In the genomic region with DNA sequence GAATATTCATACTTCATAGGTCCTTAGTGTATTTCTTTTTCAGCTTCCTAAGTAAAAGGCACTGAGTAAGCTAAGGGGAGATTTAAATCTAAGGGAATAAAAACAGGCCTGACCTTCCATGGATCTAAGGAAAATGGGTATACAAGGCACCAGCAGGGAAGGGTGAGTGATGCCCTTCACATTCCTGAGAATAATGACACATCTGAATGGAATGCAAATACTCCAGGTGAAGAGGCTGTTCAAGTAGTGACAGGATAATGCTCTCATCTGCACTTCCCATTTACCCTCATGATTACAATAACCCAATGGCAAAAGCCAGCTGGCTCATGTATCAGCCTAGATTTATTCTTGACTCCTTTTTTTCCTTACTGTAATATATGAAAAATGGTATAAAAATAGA, we compare ENCODE assay signal across 14 cellular contexts.
DNase-seq lines count a peak whose midpoint lies in the region; ATAC-seq, FAIRE-seq and TF ChIP-seq lines count a peak whose summit lies in the region.
"Had no signal": no experiment of that assay in that cellular context is flagged by ENCODE, and none has a peak within 500 bp of the region (broad histone marks: within the 10 kb centered on the region; RNA-seq: fewer than 3 reads in every experiment).

No MANE protein-coding gene starts in this region.

- peak; percentile 0 for DNase-seq in GM23248
- peak; percentile 91 for DNase-seq in NCI-H187 treated with DMSO at 0.1 percent for 48 hours (lab: John Stamatoyannopoulos, UW)
- peak; percentile 22 for DNase-seq in astrocyte (ENCODE audit: low read depth)
- no peak for DNase-seq in left lung
- no peak for DNase-seq in stimulated activated CD4-positive, alpha-beta T cell treated with anti-CD3 and anti-CD28 coated beads, Interleukin-4, amount 100 ng/mL, for 4 hours
- no peak for DNase-seq in AG20443 (ENCODE audit: low spot score)
- no peak for DNase-seq in effector CD4-positive, alpha-beta T cell
- DNase-seq: activated CD4-positive, alpha-beta memory T cell treated with anti-CD3 and anti-CD28 coated beads for 36 hours; CD4-positive, alpha-beta memory T cell; NCI-H2171; nephron progenitor cell; stimulated activated naive CD8-positive, alpha-beta T cell treated with anti-CD3 and anti-CD28 coated beads, Interleukin-15, Interleukin-2, amounts not matched to agents 100 U/mL and 50 U/mL, for 24 hours had no signal

- H3K79me2 ChIP-seq in GM23248 (ENCODE audit: insufficient read depth) (no peaks in the 10 kb centered on the region), astrocyte (ENCODE audit: insufficient read depth, low read length) (no peaks in the 10 kb centered on the region)

- ATAC-seq in left lung (peak; percentile 76), HG03342 (IDR thresholded peaks at IDR 0.05; ENCODE audit: unreplicated experiment) (no peak)
- ATAC-seq: GM12878; stimulated activated naive CD8-positive, alpha-beta T cell treated with anti-CD3 and anti-CD28 coated beads, Interleukin-15, Interleukin-2, amounts not matched to agents 100 U/mL and 50 U/mL, for 24 hours had no signal

- in situ Hi-C loops in GM23248 (cut with MboI): no loop called here

- peaks cover 12% of the 10 kb centered on the region for H3F3A ChIP-seq in GM23248 (ENCODE audit: insufficient read depth)

- no peaks in the 10 kb centered on the region for H3K36me3 Mint-ChIP-seq in astrocyte (ENCODE audit: low read depth, unreplicated experiment)
- H3K36me3 Mint-ChIP-seq: activated CD4-positive, alpha-beta memory T cell treated with anti-CD3 and anti-CD28 coated beads for 36 hours; CD4-positive, alpha-beta memory T cell had no signal

- intact Hi-C loops in left lung (cut with DNase I): no loop called here

- H3K27ac Mint-ChIP-seq in astrocyte (ENCODE audit: unreplicated experiment): no peak overlapping the region
- H3K27ac Mint-ChIP-seq: activated CD4-positive, alpha-beta memory T cell treated with anti-CD3 and anti-CD28 coated beads for 36 hours; CD4-positive, alpha-beta memory T cell; nephron progenitor cell had no signal

- H4K20me1 ChIP-seq in GM23248 (ENCODE audit: insufficient read depth) (no peaks in the 10 kb centered on the region), astrocyte (ENCODE audit: insufficient read depth, low read length) (no peaks in the 10 kb centered on the region)

- H3K36me3 ChIP-seq in GM23248 (ENCODE audit: low read depth) (no peaks in the 10 kb centered on the region), astrocyte (ENCODE audit: insufficient read depth, low read length) (no peaks in the 10 kb centered on the region), left lung (no peaks in the 10 kb centered on the region)

- no peak overlapping the region for H3K27ac ChIP-seq in GM23248
- H3K27ac ChIP-seq in astrocyte (ENCODE audit: low read depth, low read length): no peak overlapping the region
- H3K27ac ChIP-seq in left lung: no peak overlapping the region

- no peak overlapping the region for H3K4me3 Mint-ChIP-seq in astrocyte (ENCODE audit: unreplicated experiment)
- H3K4me3 Mint-ChIP-seq: activated CD4-positive, alpha-beta memory T cell treated with anti-CD3 and anti-CD28 coated beads for 36 hours; CD4-positive, alpha-beta memory T cell; nephron progenitor cell had no signal

- H3K27me3 Mint-ChIP-seq in astrocyte (ENCODE audit: low read depth, unreplicated experiment): no peaks in the 10 kb centered on the region

- H3K9ac ChIP-seq in GM23248 (no peak overlapping the region), astrocyte (ENCODE audit: low read length) (no peak overlapping the region)

- no peaks in the 10 kb centered on the region for H3K9me3 ChIP-seq in GM23248 (ENCODE audit: low read depth)
- H3K9me3 ChIP-seq in astrocyte (ENCODE audit: insufficient read depth, low read depth, low read length): no peaks in the 10 kb centered on the region
- H3K9me3 ChIP-seq in left lung: no peaks in the 10 kb centered on the region

- H2AFZ ChIP-seq in GM23248 (no peak overlapping the region), astrocyte (ENCODE audit: low read depth, low read length) (no peak overlapping the region)

- H3K4me1 ChIP-seq in GM23248 (ENCODE audit: insufficient read depth) (peaks cover 12% of the 10 kb centered on the region), astrocyte (ENCODE audit: insufficient read depth, low read length) (no peaks in the 10 kb centered on the region), left lung (peaks cover under 1 to 12% of the 10 kb centered on the region in 2 donors)

- peaks cover 1% of the 10 kb centered on the region for H3K9me3 Mint-ChIP-seq in astrocyte (ENCODE audit: unreplicated experiment)
- H3K9me3 Mint-ChIP-seq: activated CD4-positive, alpha-beta memory T cell treated with anti-CD3 and anti-CD28 coated beads for 36 hours; CD4-positive, alpha-beta memory T cell; nephron progenitor cell had no signal

- no peaks in the 10 kb centered on the region for H3K9me2 ChIP-seq in GM23248 (ENCODE audit: insufficient read depth)

- H3K4me3 ChIP-seq in GM23248: no peak overlapping the region
- H3K4me3 ChIP-seq in astrocyte (ENCODE audit: insufficient read depth, low read depth, low read length): no peak overlapping the region
- no peak overlapping the region for H3K4me3 ChIP-seq in left lung
- H3K4me3 ChIP-seq: GM12878 had no signal

- H3K4me2 ChIP-seq in GM23248 (ENCODE audit: unreplicated experiment): no peak overlapping the region
- no peak overlapping the region for H3K4me2 ChIP-seq in astrocyte (ENCODE audit: low read length)

- H3K27me3 ChIP-seq in GM23248 (replicated peaks; ENCODE audit: insufficient read depth) (no peaks in the 10 kb centered on the region), astrocyte (ENCODE audit: insufficient read depth, low read length) (no peaks in the 10 kb centered on the region), left lung (no peaks in the 10 kb centered on the region)

- peaks cover 24% of the 10 kb centered on the region for H3K4me1 Mint-ChIP-seq in astrocyte (ENCODE audit: low read depth, unreplicated experiment)
- H3K4me1 Mint-ChIP-seq: CD4-positive, alpha-beta memory T cell had no signal

- TF ChIP-seq CTCF in astrocyte (IDR thresholded peaks at IDR 0.05; ENCODE audit: insufficient read depth, low read depth, low read length) (no peak), left lung (IDR thresholded peaks at IDR 0.05) (no peak)

- peak; percentile 79 for FAIRE-seq in astrocyte (lab: Jason Lieb, UNC)
- FAIRE-seq: GM12878 had no signal

Comparison
In these comparisons a context has a peak if more than half of its experiments do, and no peak if none do; other contexts are left out.
1. DNase-seq: peak in GM23248 (single experiment), NCI-H187 treated with DMSO at 0.1 percent for 48 hours (single experiment) and astrocyte (single experiment); none in left lung (0 of 2), stimulated activated CD4-positive, alpha-beta T cell treated with anti-CD3 and anti-CD28 coated beads, Interleukin-4, amount 100 ng/mL, for 4 hours (0 of 2), AG20443 (single experiment) and effector CD4-positive, alpha-beta T cell (single experiment).